1 cellular context compared by ENCODE assay signal in genomic region chr20:47357296-47358051, GRCh38.
TF ChIP-seq lines count a peak whose summit lies in the region.

No MANE protein-coding gene starts in this region.

TF ChIP-seq in K562, 482 proteins besides CTCF, POLR2A, EP300 and RAD21 (continued from another document):
- TF ChIP-seq YY1 (IDR thresholded peaks at IDR 0.05; ENCODE audit: borderline replicate concordance in 1 of 3, control insufficient read depth in 1 of 3, extremely low read depth in 1 of 3, insufficient read depth in 3 of 3, insufficient read length in 1 of 3, insufficient replicate concordance in 2 of 3, low read depth in 1 of 3, low read length in 2 of 3) (peak in 1 of 3 experiments; percentile 59), CHD1 (IDR thresholded peaks at IDR 0.05; ENCODE audit: low read length) (peak; percentile 52), ETV1 (tag; conservative IDR thresholded peaks at IDR 0.05; ENCODE audit: low read depth) (peak; percentile 91), RFX1 (IDR thresholded peaks at IDR 0.05) (no peak), HMG20A (CRISPR knock-in tag; conservative IDR thresholded peaks at IDR 0.05) (no peak), ETS2 (tag; IDR thresholded peaks at IDR 0.05; ENCODE audit: borderline replicate concordance, poor library complexity, severe bottlenecking) (no peak), ZNF583 (CRISPR knock-in tag; IDR thresholded peaks at IDR 0.05) (peak; percentile 69), C11orf30 (IDR thresholded peaks at IDR 0.05; ENCODE audit: low read depth) (no peak), NR1H2 (CRISPR knock-in tag; IDR thresholded peaks at IDR 0.05) (no peak; the same call in 1 of the 2 replicates), MLLT1 (IDR thresholded peaks at IDR 0.05) (peak; percentile 75 to 91), ZNF224 (CRISPR knock-in tag; IDR thresholded peaks at IDR 0.05) (no peak), E2F1 (CRISPR knock-in tag; IDR thresholded peaks at IDR 0.05) (no peak), NR2C1 (IDR thresholded peaks at IDR 0.05) (no peak), NR2C1 (tag; IDR thresholded peaks at IDR 0.05) (peak; percentile 45), CXXC5 (CRISPR knock-in tag; IDR thresholded peaks at IDR 0.05) (peak; percentile 83), PCBP1 (IDR thresholded peaks at IDR 0.05; ENCODE audit: low read depth, low read length, poor library complexity, severe bottlenecking) (peak; percentile 25), E2F4 (CRISPR knock-in tag; IDR thresholded peaks at IDR 0.05; ENCODE audit: low read depth) (no peak), TAF9B (IDR thresholded peaks at IDR 0.05; ENCODE audit: partially characterized antibody) (no peak), ZNF584 (CRISPR knock-in tag; IDR thresholded peaks at IDR 0.05; ENCODE audit: low read depth) (peak; percentile 62; the same call in 1 of the 2 replicates), ZNF263 (CRISPR knock-in tag; IDR thresholded peaks at IDR 0.05; ENCODE audit: borderline replicate concordance) (peak; percentile 93)
